In the genomic region with DNA sequence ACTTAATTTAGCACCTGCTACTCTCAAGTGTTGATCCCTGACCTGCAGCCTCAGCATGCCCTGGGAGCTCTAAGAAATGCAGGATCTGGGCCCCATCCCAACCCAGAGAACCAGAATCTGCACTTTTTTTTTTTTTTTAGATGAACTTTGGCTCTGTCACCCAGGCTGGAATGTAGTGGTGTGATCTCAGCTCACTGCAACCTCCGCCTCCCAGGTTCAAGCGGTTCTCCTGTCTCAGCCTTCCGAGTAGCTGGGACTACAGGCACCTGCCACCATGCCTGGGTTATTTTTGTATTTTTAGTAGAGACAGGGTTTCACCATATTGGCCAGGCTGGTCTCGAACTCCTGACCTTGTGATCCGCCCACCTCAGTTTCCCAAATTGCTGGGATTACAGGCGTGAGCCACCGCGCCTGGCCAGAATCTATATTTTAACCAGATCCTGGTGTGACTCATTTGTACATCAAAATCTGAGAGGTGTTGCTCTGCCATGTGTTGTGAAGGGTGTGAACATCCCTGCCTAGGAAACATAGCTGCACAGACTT, we compare ENCODE assay signal across 1 cellular context.
TF ChIP-seq lines count a peak whose summit lies in the region.
"Not testable (repeated sequence)": the region's sequence is repeated elsewhere in the genome, so short reads cannot be mapped to it uniquely, and the experiment has no call there.

No MANE protein-coding gene starts in this region.

TF ChIP-seq in HepG2, 621 proteins besides CTCF, POLR2A, EP300 and RAD21 (continued from another document and continues in another):
- TF ChIP-seq, protein P1, sequence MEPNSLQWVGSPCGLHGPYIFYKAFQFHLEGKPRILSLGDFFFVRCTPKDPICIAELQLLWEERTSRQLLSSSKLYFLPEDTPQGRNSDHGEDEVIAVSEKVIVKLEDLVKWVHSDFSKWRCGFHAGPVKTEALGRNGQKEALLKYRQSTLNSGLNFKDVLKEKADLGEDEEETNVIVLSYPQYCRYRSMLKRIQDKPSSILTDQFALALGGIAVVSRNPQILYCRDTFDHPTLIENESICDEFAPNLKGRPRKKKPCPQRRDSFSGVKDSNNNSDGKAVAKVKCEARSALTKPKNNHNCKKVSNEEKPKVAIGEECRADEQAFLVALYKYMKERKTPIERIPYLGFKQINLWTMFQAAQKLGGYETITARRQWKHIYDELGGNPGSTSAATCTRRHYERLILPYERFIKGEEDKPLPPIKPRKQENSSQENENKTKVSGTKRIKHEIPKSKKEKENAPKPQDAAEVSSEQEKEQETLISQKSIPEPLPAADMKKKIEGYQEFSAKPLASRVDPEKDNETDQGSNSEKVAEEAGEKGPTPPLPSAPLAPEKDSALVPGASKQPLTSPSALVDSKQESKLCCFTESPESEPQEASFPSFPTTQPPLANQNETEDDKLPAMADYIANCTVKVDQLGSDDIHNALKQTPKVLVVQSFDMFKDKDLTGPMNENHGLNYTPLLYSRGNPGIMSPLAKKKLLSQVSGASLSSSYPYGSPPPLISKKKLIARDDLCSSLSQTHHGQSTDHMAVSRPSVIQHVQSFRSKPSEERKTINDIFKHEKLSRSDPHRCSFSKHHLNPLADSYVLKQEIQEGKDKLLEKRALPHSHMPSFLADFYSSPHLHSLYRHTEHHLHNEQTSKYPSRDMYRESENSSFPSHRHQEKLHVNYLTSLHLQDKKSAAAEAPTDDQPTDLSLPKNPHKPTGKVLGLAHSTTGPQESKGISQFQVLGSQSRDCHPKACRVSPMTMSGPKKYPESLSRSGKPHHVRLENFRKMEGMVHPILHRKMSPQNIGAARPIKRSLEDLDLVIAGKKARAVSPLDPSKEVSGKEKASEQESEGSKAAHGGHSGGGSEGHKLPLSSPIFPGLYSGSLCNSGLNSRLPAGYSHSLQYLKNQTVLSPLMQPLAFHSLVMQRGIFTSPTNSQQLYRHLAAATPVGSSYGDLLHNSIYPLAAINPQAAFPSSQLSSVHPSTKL (CRISPR knock-in tag; IDR thresholded peaks at IDR 0.05) = peak; percentile 86
- TF ChIP-seq ZNF567 (CRISPR knock-in tag; IDR thresholded peaks at IDR 0.05; ENCODE audit: borderline replicate concordance) (0 out of 2 replicates have a peak, but pooled peaks have one; percentile 22), SOX6 (CRISPR knock-in tag; IDR thresholded peaks at IDR 0.05) (peak; percentile 71; the same call in 1 of the 2 replicates), ZNF543 (CRISPR knock-in tag; IDR thresholded peaks at IDR 0.05) (peak; percentile 83; the same call in 1 of the 2 replicates), NR2C2 (CRISPR knock-in tag; IDR thresholded peaks at IDR 0.05; ENCODE audit: borderline replicate concordance) (peak; percentile 64; the same call in 1 of the 2 replicates), GATAD2A (CRISPR knock-in tag; IDR thresholded peaks at IDR 0.05) (peak; percentile 83), ZNF556 (CRISPR knock-in tag; IDR thresholded peaks at IDR 0.05; ENCODE audit: borderline replicate concordance) (peak; percentile 68; the same call in 1 of the 2 replicates), SIX1 (CRISPR knock-in tag; IDR thresholded peaks at IDR 0.05; ENCODE audit: borderline replicate concordance) (0 out of 2 replicates have a peak, but pooled peaks have one; percentile 30), NFYC (CRISPR knock-in tag; IDR thresholded peaks at IDR 0.05) (peak; percentile 23; the same call in 1 of the 2 replicates), FOXC1 (CRISPR knock-in tag; IDR thresholded peaks at IDR 0.05; ENCODE audit: borderline replicate concordance) (peak; percentile 55; the same call in 1 of the 2 replicates), GTF3A (CRISPR knock-in tag; conservative IDR thresholded peaks at IDR 0.05) (0 out of 2 replicates have a peak, but pooled peaks have one; percentile 24), ASH2L (IDR thresholded peaks at IDR 0.05; ENCODE audit: insufficient read length, low read depth, low read length) (peak; percentile 38), ZNF431 (CRISPR knock-in tag; IDR thresholded peaks at IDR 0.05; ENCODE audit: borderline replicate concordance, low read depth) (peak; percentile 59; the same call in 1 of the 2 replicates), SOX5 (CRISPR knock-in tag; IDR thresholded peaks at IDR 0.05; ENCODE audit: borderline replicate concordance) (peak; percentile 61; the same call in 1 of the 2 replicates), SAP130 (CRISPR knock-in tag; IDR thresholded peaks at IDR 0.05; ENCODE audit: low read depth) (peak; percentile 46; the same call in 1 of the 2 replicates), KMT2A (CRISPR knock-in tag; IDR thresholded peaks at IDR 0.05) (peak; percentile 69; the same call in 1 of the 2 replicates), ERF (CRISPR knock-in tag; IDR thresholded peaks at IDR 0.05) (peak; percentile 76; the same call in 1 of the 2 replicates), KAT8 (CRISPR knock-in tag; IDR thresholded peaks at IDR 0.05) (peak; percentile 41), ZNF670 (CRISPR knock-in tag; IDR thresholded peaks at IDR 0.05; ENCODE audit: borderline replicate concordance) (peak; percentile 51; the same call in 1 of the 2 replicates), NONO (CRISPR knock-in tag; conservative IDR thresholded peaks at IDR 0.05) (0 out of 2 replicates have a peak, but pooled peaks have one; percentile 54), ZNF264 (CRISPR knock-in tag; IDR thresholded peaks at IDR 0.05) (peak; percentile 83; the same call in 1 of the 2 replicates), ZFP1 (CRISPR knock-in tag; IDR thresholded peaks at IDR 0.05) (0 out of 2 replicates have a peak, but pooled peaks have one; percentile 35)
- TF ChIP-seq SOX6, NONO (IDR thresholded peaks at IDR 0.05): not testable (repeated sequence)
- TF ChIP-seq, protein P2, sequence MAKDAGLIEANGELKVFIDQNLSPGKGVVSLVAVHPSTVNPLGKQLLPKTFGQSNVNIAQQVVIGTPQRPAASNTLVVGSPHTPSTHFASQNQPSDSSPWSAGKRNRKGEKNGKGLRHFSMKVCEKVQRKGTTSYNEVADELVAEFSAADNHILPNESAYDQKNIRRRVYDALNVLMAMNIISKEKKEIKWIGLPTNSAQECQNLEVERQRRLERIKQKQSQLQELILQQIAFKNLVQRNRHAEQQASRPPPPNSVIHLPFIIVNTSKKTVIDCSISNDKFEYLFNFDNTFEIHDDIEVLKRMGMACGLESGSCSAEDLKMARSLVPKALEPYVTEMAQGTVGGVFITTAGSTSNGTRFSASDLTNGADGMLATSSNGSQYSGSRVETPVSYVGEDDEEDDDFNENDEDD (CRISPR knock-in tag; IDR thresholded peaks at IDR 0.05; ENCODE audit: borderline replicate concordance) = 0 out of 2 replicates have a peak, but pooled peaks have one; percentile 8
- TF ChIP-seq, protein P3, sequence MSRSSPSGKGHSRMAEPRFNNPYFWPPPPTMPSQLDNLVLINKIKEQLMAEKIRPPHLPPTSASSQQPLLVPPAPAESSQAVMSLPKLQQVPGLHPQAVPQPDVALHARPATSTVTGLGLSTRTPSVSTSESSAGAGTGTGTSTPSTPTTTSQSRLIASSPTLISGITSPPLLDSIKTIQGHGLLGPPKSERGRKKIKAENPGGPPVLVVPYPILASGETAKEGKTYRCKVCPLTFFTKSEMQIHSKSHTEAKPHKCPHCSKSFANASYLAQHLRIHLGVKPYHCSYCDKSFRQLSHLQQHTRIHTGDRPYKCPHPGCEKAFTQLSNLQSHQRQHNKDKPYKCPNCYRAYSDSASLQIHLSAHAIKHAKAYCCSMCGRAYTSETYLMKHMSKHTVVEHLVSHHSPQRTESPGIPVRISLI (CRISPR knock-in tag; IDR thresholded peaks at IDR 0.05; ENCODE audit: borderline replicate concordance) = peak; percentile 99
- TF ChIP-seq, protein P4, sequence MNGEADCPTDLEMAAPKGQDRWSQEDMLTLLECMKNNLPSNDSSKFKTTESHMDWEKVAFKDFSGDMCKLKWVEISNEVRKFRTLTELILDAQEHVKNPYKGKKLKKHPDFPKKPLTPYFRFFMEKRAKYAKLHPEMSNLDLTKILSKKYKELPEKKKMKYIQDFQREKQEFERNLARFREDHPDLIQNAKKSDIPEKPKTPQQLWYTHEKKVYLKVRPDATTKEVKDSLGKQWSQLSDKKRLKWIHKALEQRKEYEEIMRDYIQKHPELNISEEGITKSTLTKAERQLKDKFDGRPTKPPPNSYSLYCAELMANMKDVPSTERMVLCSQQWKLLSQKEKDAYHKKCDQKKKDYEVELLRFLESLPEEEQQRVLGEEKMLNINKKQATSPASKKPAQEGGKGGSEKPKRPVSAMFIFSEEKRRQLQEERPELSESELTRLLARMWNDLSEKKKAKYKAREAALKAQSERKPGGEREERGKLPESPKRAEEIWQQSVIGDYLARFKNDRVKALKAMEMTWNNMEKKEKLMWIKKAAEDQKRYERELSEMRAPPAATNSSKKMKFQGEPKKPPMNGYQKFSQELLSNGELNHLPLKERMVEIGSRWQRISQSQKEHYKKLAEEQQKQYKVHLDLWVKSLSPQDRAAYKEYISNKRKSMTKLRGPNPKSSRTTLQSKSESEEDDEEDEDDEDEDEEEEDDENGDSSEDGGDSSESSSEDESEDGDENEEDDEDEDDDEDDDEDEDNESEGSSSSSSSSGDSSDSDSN (CRISPR knock-in tag; IDR thresholded peaks at IDR 0.05) = 0 out of 2 replicates have a peak, but pooled peaks have one; percentile 41
- TF ChIP-seq, protein P5, sequence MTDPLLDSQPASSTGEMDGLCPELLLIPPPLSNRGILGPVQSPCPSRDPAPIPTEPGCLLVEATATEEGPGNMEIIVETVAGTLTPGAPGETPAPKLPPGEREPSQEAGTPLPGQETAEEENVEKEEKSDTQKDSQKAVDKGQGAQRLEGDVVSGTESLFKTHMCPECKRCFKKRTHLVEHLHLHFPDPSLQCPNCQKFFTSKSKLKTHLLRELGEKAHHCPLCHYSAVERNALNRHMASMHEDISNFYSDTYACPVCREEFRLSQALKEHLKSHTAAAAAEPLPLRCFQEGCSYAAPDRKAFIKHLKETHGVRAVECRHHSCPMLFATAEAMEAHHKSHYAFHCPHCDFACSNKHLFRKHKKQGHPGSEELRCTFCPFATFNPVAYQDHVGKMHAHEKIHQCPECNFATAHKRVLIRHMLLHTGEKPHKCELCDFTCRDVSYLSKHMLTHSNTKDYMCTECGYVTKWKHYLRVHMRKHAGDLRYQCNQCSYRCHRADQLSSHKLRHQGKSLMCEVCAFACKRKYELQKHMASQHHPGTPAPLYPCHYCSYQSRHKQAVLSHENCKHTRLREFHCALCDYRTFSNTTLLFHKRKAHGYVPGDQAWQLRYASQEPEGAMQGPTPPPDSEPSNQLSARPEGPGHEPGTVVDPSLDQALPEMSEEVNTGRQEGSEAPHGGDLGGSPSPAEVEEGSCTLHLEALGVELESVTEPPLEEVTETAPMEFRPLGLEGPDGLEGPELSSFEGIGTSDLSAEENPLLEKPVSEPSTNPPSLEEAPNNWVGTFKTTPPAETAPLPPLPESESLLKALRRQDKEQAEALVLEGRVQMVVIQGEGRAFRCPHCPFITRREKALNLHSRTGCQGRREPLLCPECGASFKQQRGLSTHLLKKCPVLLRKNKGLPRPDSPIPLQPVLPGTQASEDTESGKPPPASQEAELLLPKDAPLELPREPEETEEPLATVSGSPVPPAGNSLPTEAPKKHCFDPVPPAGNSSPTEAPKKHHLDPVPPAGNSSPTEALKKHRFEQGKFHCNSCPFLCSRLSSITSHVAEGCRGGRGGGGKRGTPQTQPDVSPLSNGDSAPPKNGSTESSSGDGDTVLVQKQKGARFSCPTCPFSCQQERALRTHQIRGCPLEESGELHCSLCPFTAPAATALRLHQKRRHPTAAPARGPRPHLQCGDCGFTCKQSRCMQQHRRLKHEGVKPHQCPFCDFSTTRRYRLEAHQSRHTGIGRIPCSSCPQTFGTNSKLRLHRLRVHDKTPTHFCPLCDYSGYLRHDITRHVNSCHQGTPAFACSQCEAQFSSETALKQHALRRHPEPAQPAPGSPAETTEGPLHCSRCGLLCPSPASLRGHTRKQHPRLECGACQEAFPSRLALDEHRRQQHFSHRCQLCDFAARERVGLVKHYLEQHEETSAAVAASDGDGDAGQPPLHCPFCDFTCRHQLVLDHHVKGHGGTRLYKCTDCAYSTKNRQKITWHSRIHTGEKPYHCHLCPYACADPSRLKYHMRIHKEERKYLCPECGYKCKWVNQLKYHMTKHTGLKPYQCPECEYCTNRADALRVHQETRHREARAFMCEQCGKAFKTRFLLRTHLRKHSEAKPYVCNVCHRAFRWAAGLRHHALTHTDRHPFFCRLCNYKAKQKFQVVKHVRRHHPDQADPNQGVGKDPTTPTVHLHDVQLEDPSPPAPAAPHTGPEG (CRISPR knock-in tag; IDR thresholded peaks at IDR 0.05) = 0 out of 2 replicates have a peak, but pooled peaks have one; percentile 28
- TF ChIP-seq, protein P6, sequence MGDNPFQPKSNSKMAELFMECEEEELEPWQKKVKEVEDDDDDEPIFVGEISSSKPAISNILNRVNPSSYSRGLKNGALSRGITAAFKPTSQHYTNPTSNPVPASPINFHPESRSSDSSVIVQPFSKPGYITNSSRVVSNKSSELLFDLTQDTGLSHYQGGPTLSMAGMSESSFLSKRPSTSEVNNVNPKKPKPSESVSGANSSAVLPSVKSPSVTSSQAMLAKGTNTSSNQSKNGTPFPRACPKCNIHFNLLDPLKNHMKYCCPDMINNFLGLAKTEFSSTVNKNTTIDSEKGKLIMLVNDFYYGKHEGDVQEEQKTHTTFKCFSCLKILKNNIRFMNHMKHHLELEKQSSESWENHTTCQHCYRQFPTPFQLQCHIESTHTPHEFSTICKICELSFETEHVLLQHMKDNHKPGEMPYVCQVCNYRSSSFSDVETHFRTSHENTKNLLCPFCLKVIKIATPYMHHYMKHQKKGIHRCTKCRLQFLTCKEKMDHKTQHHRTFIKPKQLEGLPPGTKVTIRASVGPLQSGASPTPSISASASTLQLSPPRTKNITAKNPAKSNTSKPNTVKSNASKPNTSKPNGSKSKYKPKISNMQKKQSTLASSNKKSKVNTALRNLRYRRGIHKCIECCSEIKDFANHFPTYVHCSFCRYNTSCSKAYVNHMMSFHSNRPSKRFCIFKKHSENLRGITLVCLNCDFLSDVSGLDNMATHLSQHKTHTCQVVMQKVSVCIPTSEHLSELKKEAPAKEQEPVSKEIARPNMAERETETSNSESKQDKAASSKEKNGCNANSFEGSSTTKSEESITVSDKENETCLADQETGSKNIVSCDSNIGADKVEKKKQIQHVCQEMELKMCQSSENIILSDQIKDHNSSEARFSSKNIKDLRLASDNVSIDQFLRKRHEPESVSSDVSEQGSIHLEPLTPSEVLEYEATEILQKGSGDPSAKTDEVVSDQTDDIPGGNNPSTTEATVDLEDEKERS (CRISPR knock-in tag; IDR thresholded peaks at IDR 0.05) = peak; percentile 84; the same call in 1 of the 2 replicates
- TF ChIP-seq, protein P7, sequence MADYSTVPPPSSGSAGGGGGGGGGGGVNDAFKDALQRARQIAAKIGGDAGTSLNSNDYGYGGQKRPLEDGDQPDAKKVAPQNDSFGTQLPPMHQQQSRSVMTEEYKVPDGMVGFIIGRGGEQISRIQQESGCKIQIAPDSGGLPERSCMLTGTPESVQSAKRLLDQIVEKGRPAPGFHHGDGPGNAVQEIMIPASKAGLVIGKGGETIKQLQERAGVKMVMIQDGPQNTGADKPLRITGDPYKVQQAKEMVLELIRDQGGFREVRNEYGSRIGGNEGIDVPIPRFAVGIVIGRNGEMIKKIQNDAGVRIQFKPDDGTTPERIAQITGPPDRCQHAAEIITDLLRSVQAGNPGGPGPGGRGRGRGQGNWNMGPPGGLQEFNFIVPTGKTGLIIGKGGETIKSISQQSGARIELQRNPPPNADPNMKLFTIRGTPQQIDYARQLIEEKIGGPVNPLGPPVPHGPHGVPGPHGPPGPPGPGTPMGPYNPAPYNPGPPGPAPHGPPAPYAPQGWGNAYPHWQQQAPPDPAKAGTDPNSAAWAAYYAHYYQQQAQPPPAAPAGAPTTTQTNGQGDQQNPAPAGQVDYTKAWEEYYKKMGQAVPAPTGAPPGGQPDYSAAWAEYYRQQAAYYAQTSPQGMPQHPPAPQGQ (CRISPR knock-in tag; IDR thresholded peaks at IDR 0.05; ENCODE audit: borderline replicate concordance) = peak; percentile 93; the same call in 1 of the 2 replicates
- TF ChIP-seq, protein P8, sequence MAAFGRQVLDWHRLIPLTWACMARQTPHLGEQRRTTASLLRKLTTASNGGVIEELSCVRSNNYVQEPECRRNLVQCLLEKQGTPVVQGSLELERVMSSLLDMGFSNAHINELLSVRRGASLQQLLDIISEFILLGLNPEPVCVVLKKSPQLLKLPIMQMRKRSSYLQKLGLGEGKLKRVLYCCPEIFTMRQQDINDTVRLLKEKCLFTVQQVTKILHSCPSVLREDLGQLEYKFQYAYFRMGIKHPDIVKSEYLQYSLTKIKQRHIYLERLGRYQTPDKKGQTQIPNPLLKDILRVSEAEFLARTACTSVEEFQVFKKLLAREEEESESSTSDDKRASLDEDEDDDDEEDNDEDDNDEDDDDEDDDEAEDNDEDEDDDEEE (CRISPR knock-in tag; IDR thresholded peaks at IDR 0.05) = peak; percentile 31; the same call in 1 of the 2 replicates
